35 cellular contexts compared by ENCODE assay signal in genomic region chr5:26430323-26430722, GRCh38.
"Had no signal": no experiment of that assay in that cellular context is flagged by ENCODE, and none has a peak within 500 bp of the region (broad histone marks: within the 10 kb centered on the region; RNA-seq: fewer than 3 reads in every experiment).

No MANE protein-coding gene starts in this region.

- H3K36me3 ChIP-seq: MG63 had no signal

- DNase-seq: Karpas-422, Kasumi-1, KG1, MG63, MM.1S, MV-4-11, NCI-H1048, NCI-H1092, NCI-H1092 treated with DMSO at 0.1 percent for 48 hours, NCI-H1105, NCI-H1105 treated with DMSO at 0.1 percent for 48 hours, NCI-H1417, NCI-H1417 treated with DMSO at 0.1 percent for 48 hours, NCI-H1436, NCI-H1436 treated with DMSO at 0.1 percent for 48 hours, NCI-H146, NCI-H1694, NCI-H1694 treated with DMSO at 0.1 percent for 48 hours, NCI-H187, NCI-H187 treated with DMSO at 0.1 percent for 48 hours, NCI-H1930, NCI-H2029, NCI-H2029 treated with DMSO at 0.1 percent for 48 hours, NCI-H2081, NCI-H2081 treated with DMSO at 0.1 percent for 48 hours, NCI-H2107, NCI-H2171, NCI-H2171 treated with DMSO at 0.1 percent for 48 hours, NCI-H2227 treated with DMSO at 0.1 percent for 48 hours, NCI-H226, NCI-H345, NCI-H446, NCI-H446 treated with DMSO at 0.1 percent for 48 hours, NCI-H510A had no signal

- H3K4me3 ChIP-seq: MG63 had no signal

- H3K27ac ChIP-seq: KMS-11 had no signal

- H3K9me3 ChIP-seq: MG63 had no signal

- H3K27me3 ChIP-seq: MG63 had no signal
